9 cellular contexts compared by ENCODE assay signal in genomic region chr17:33725675-33726271, GRCh38.
DNase-seq lines count a peak whose midpoint lies in the region; ATAC-seq, FAIRE-seq and TF ChIP-seq lines count a peak whose summit lies in the region.
"Had no signal": no experiment of that assay in that cellular context is flagged by ENCODE, and none has a peak within 500 bp of the region (broad histone marks: within the 10 kb centered on the region; RNA-seq: fewer than 3 reads in every experiment).

No MANE protein-coding gene starts in this region.

- 16 to 20% methylated on average over 11 of the region's 11 CpGs for WGBS in pancreas, 2 donors

- DNase-seq in BJ (ENCODE audit: low read depth) (no peak), GM18507 (ENCODE audit: extremely low spot score, insufficient read length, low read depth) (peak; percentile 12), erythroblast (lab: John Stamatoyannopoulos, UW) (peak; percentile 6 to 61), pancreas (peak in 5 of 6 donors; percentile 16 to 79 (median 51)), ureter (ENCODE audit: low spot score) (no peak), NCI-H2107 (lab: John Stamatoyannopoulos, UW) (no peak)

- H3K4me2 ChIP-seq in OCI-LY3 (ENCODE audit: low read length), result no peak overlapping the region

- TF ChIP-seq POLR2A in erythroblast (IDR thresholded peaks at IDR 0.05; ENCODE audit: low read length), result no peak

- no peaks in the 10 kb centered on the region for H3K4me1 ChIP-seq in OCI-LY3 (ENCODE audit: low read length)
- H3K4me1 ChIP-seq in pancreas, result no peaks in the 10 kb centered on the region

- no peaks in the 10 kb centered on the region for H3K27me3 ChIP-seq in BJ (ENCODE audit: control insufficient read depth, insufficient read depth, low read length)
- H3K27me3 ChIP-seq in OCI-LY3 (ENCODE audit: low read depth, low read length), result peaks cover 56% of the 10 kb centered on the region
- no peaks in the 10 kb centered on the region for H3K27me3 ChIP-seq in pancreas

- H3K9me3 ChIP-seq in OCI-LY3 (ENCODE audit: insufficient read depth, low read length) (no peaks in the 10 kb centered on the region), pancreas (no peaks in the 10 kb centered on the region)

- H2AFZ ChIP-seq in OCI-LY3 (ENCODE audit: low read depth, low read length), result no peak overlapping the region

- FAIRE-seq in GM18507 (lab: Jason Lieb, UNC), result peak; percentile 35
- no peak for FAIRE-seq in pancreas (lab: Jason Lieb, UNC)
- FAIRE-seq: islet of Langerhans had no signal

- CTCF ChIA-PET in BJ (lab: Yijun Ruan, JAX), result interaction anchor here (0.8 to 5.3 kb wide), 8 partner anchors 8 to 33 kb away, joined by 3 to 65 read pairs (median 4); no protein-coding TSS in a partner anchor

- ATAC-seq in pancreas (peak in 3 of 4 donors; percentile 57 to 78 (median 67)), GM18858 (IDR thresholded peaks at IDR 0.05; ENCODE audit: unreplicated experiment) (no peak)

- H3K36me3 ChIP-seq in BJ (ENCODE audit: control insufficient read depth, insufficient read depth, low read length), result no peaks in the 10 kb centered on the region
- no peaks in the 10 kb centered on the region for H3K36me3 ChIP-seq in OCI-LY3 (replicated peaks; ENCODE audit: low read depth, low read length)
- H3K36me3 ChIP-seq in pancreas, result no peaks in the 10 kb centered on the region

- H4K20me1 ChIP-seq in OCI-LY3 (ENCODE audit: insufficient read depth, low read length), result no peaks in the 10 kb centered on the region

- TF ChIP-seq CTCF in BJ (IDR thresholded peaks at IDR 0.05; ENCODE audit: insufficient read depth, low read depth, low read length) (peak; percentile 83), OCI-LY3 (IDR thresholded peaks at IDR 0.05; ENCODE audit: low read depth, low read length) (peak; percentile 79), pancreas (IDR thresholded peaks at IDR 0.05) (peak; percentile 20 to 52 (median 38))

- POLR2A ChIA-PET in BJ (lab: Charles Lee), result no interaction called here

- H3K79me2 ChIP-seq in OCI-LY3 (ENCODE audit: low read length), result no peaks in the 10 kb centered on the region

- H3K27ac ChIP-seq in OCI-LY3 (ENCODE audit: low read length) (no peak overlapping the region), pancreas (no peak overlapping the region)

- intact Hi-C loops in pancreas (cut with DNase I), result no loop called here

- H3K9ac ChIP-seq in OCI-LY3 (ENCODE audit: low read length), result no peak overlapping the region

- no peak overlapping the region for H3K4me3 ChIP-seq in BJ (ENCODE audit: low read depth, low read length)
- no peak overlapping the region for H3K4me3 ChIP-seq in OCI-LY3 (ENCODE audit: low read length)
- no peak overlapping the region for H3K4me3 ChIP-seq in pancreas

Comparison
In these comparisons a context has a peak if more than half of its experiments do, and no peak if none do; other contexts are left out.
1. DNase-seq: peak in GM18507 (single experiment), erythroblast (2 of 2) and pancreas (5 of 6); none in BJ (single experiment), ureter (single experiment) and NCI-H2107 (single experiment).
2. Peak in every context shown above with its lines, with median percentiles within 50 percentile points of each other: CTCF ChIP-seq.